Comparison of ENCODE assay signal across 13 cellular contexts in genomic region chr15:65841121-65841930, GRCh38. TPM values are rescaled to one million over a fixed set of nuclear protein-coding genes. Genes with fewer than 3 reads are reported as not detected.
DNase-seq lines count a peak whose midpoint lies in the region; ATAC-seq and TF ChIP-seq lines count a peak whose summit lies in the region.
"Had no signal": no experiment of that assay in that cellular context is flagged by ENCODE, and none has a peak within 500 bp of the region (broad histone marks: within the 10 kb centered on the region; RNA-seq: fewer than 3 reads in every experiment).

No MANE protein-coding gene starts in this region.

- ATAC-seq in GM21529 (IDR thresholded peaks at IDR 0.05; ENCODE audit: unreplicated experiment), result no peak
- ATAC-seq: activated CD8-positive, alpha-beta T cell treated with anti-CD3 and anti-CD28 coated beads, Interleukin-2, amount 10 ng/mL, durations not matched to agents 7 days and 5 days had no signal

- no peaks in the 10 kb centered on the region for H3K27me3 ChIP-seq in SJCRH30
- H3K27me3 ChIP-seq in fibroblast of lung (ENCODE audit: control insufficient read depth, insufficient read depth, low read length), result no peaks in the 10 kb centered on the region
- H3K27me3 ChIP-seq in osteoblast (ENCODE audit: insufficient read depth, low read length), result no peaks in the 10 kb centered on the region
- H3K27me3 ChIP-seq: hepatocyte, ovary had no signal

- H3K9ac ChIP-seq in fibroblast of lung (ENCODE audit: insufficient read depth, low read length), result no peak overlapping the region

- H2AFZ ChIP-seq in fibroblast of lung (ENCODE audit: low read length) (peak overlapping the region; percentile 43), osteoblast (ENCODE audit: low read length) (peak overlapping the region; percentile 82)
- H2AFZ ChIP-seq: hepatocyte had no signal

- H3K4me3 ChIP-seq in SJCRH30, result peak overlapping the region; percentile 48
- H3K4me3 ChIP-seq in fibroblast of lung (replicated peaks in 1 of 4; ENCODE audit: control extremely low read depth in 1 of 4, insufficient read depth in 1 of 4, low read depth in 3 of 4, low read length in 4 of 4), result peak overlapping the region in 1 of 4 experiments; percentile 22
- peak overlapping the region; percentile 61 for H3K4me3 ChIP-seq in osteoblast (ENCODE audit: insufficient read depth, low read length)
- H3K4me3 ChIP-seq: hepatocyte, ovary had no signal

- DNase-seq in EH (ENCODE audit: low read depth), result peak; percentile 69
- peak; percentile 11 to 29 for DNase-seq in SJCRH30
- peak in 1 of 2 donors; percentile 30 for DNase-seq in fibroblast of lung (ENCODE audit: low read depth in 2 of 2)
- DNase-seq in osteoblast (ENCODE audit: insufficient read length, low spot score, missing footprints), result no peak
- no peak for DNase-seq in NCI-H748 treated with DMSO at 0.1 percent for 48 hours (lab: John Stamatoyannopoulos, UW)
- DNase-seq in NCI-H69 (lab: John Stamatoyannopoulos, UW), result no peak
- no peak for DNase-seq in D341Med (ENCODE audit: low spot score)
- DNase-seq: activated CD8-positive, alpha-beta T cell treated with anti-CD3 and anti-CD28 coated beads, Interleukin-2, amount 10 ng/mL, durations not matched to agents 7 days and 5 days; ovary; stimulated activated CD8-positive, alpha-beta memory T cell treated with anti-CD3 and anti-CD28 coated beads, Interleukin-4, amount 100 ng/mL, for 48 hours had no signal

- peak overlapping the region; percentile 7 for H3K4me2 ChIP-seq in fibroblast of lung (ENCODE audit: extremely low read depth, insufficient read depth, low read length)
- H3K4me2 ChIP-seq in osteoblast (ENCODE audit: insufficient read depth, low read length), result peak overlapping the region; percentile 75
- H3K4me2 ChIP-seq: hepatocyte had no signal

- H3K36me3 ChIP-seq in SJCRH30 (no peaks in the 10 kb centered on the region), fibroblast of lung (ENCODE audit: control insufficient read depth, insufficient read depth, low read length) (no peaks in the 10 kb centered on the region), osteoblast (ENCODE audit: insufficient read depth, low read length) (no peaks in the 10 kb centered on the region)
- H3K36me3 ChIP-seq: ovary had no signal

- H3K27ac ChIP-seq in SJCRH30, result no peak overlapping the region
- no peak overlapping the region for H3K27ac ChIP-seq in fibroblast of lung (ENCODE audit: insufficient read depth, low read length)
- H3K27ac ChIP-seq in osteoblast (ENCODE audit: low read depth, low read length), result peak overlapping the region; percentile 45
- H3K27ac ChIP-seq: hepatocyte, ovary, RWPE1 had no signal

- H3K79me2 ChIP-seq in fibroblast of lung (ENCODE audit: control insufficient read depth, insufficient read depth, low read length) (no peaks in the 10 kb centered on the region), osteoblast (ENCODE audit: insufficient read depth, low read length) (no peaks in the 10 kb centered on the region)
- H3K79me2 ChIP-seq: hepatocyte had no signal

- TF ChIP-seq CTCF in fibroblast of lung (conservative IDR thresholded peaks at IDR 0.05 in 1 of 2, IDR thresholded peaks at IDR 0.05 in 1 of 2; ENCODE audit: low read depth in 1 of 2, low read length in 2 of 2) (no peak), osteoblast (IDR thresholded peaks at IDR 0.05; ENCODE audit: extremely low read depth, low read depth, low read length) (no peak)

- H3K9me3 ChIP-seq in SJCRH30 (replicated peaks), result peaks cover 4% of the 10 kb centered on the region; the same call in 1 of the 2 replicates
- no peaks in the 10 kb centered on the region for H3K9me3 ChIP-seq in fibroblast of lung (ENCODE audit: control insufficient read depth, insufficient read depth, low read depth, low read length)
- no peaks in the 10 kb centered on the region for H3K9me3 ChIP-seq in osteoblast (ENCODE audit: low read depth, low read length)
- H3K9me3 ChIP-seq: ovary had no signal

- H4K20me1 ChIP-seq in fibroblast of lung (ENCODE audit: control insufficient read depth, extremely low read depth, insufficient read depth, low read length), result no peaks in the 10 kb centered on the region
- H4K20me1 ChIP-seq in osteoblast (ENCODE audit: insufficient read depth, low read length), result no peaks in the 10 kb centered on the region

- H3K4me1 ChIP-seq in SJCRH30 (no peaks in the 10 kb centered on the region; the same call in 1 of the 2 replicates), fibroblast of lung (ENCODE audit: control insufficient read depth, extremely low read depth, insufficient read depth, low read length) (no peaks in the 10 kb centered on the region), osteoblast (ENCODE audit: insufficient read depth, low read length) (peaks cover 12% of the 10 kb centered on the region)

RNA-seq across cellular contexts. Expression of gene RAB11A, which starts 28.0 kb away (rescaled TPM):
- 257 and 269 TPM in 2 replicates for total RNA-seq in SJCRH30 (2014; rRNA removed; shearing (Covaris generic))
- total RNA-seq in fibroblast of lung (38.8 and 56.8 TPM in 2 replicates), osteoblast (55.7 and 68.0 TPM in 2 replicates)
- 501 and 527 TPM in 2 replicates for polyA plus RNA-seq in fibroblast of lung
- polyA plus RNA-seq in fibroblast of lung (2012), result 216 and 245 TPM in 2 replicates
- 17.5 and 61.6 TPM in 2 replicates for polyA minus RNA-seq in fibroblast of lung (ENCODE audit: low replicate concordance)

RNA-seq across cellular contexts. Expression of gene DENND4A, which starts 49.2 kb away (rescaled TPM):
- 21.1 and 26.4 TPM in 2 replicates for total RNA-seq in SJCRH30 (2014; rRNA removed; shearing (Covaris generic))
- total RNA-seq in fibroblast of lung (24.9 and 30.6 TPM in 2 replicates), osteoblast (30.4 and 32.7 TPM in 2 replicates)
- polyA plus RNA-seq in fibroblast of lung, result 13.5 and 16.7 TPM in 2 replicates
- polyA plus RNA-seq in fibroblast of lung (2012), result 8.1 and 10.4 TPM in 2 replicates
- 8.2 and 12.8 TPM in 2 replicates for polyA minus RNA-seq in fibroblast of lung (ENCODE audit: low replicate concordance)

Comparison
In these comparisons a context has a peak if more than half of its experiments do, and no peak if none do; other contexts are left out.
1. DNase-seq: peak in EH (single experiment) and SJCRH30 (2 of 2); none in osteoblast (single experiment), NCI-H748 treated with DMSO at 0.1 percent for 48 hours (single experiment), NCI-H69 (single experiment) and D341Med (single experiment).